In the genomic region with DNA sequence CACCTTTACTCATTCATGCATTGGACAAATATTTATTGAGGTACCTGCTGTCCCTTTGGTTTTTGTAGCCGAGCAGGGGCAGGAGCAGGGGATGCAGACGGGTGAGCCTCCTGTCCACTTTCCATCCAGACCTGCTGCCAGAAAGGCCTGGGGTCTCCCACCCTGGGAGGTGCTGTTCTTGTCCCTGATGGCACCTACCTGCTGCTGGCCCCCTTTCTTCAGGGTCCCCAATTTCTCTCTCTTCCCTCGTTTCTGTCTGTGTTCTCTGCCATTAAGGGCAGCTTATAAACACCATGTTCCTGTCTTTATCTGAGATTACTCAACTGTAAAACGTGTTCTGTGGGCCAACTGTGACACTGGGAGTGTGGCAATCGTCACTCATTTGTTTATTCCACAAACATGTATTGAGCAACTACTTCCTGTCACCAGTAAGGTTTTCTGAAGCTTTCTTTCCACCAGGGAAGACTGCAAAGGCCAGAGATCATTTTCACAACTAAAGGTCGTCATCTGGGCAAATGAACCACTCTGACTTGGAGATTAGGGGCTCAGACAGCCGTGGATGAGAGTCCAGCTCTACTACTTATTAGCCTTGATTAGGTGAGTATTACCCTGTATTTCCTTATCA, we compare ENCODE assay signal across 16 cellular contexts. TPM values are rescaled to one million over a fixed set of nuclear protein-coding genes. Genes with fewer than 3 reads are reported as not detected.
DNase-seq lines count a peak whose midpoint lies in the region; ATAC-seq, FAIRE-seq and TF ChIP-seq lines count a peak whose summit lies in the region.
"Had no signal": no experiment of that assay in that cellular context is flagged by ENCODE, and none has a peak within 500 bp of the region (broad histone marks: within the 10 kb centered on the region; RNA-seq: fewer than 3 reads in every experiment).

A gene with protein sequence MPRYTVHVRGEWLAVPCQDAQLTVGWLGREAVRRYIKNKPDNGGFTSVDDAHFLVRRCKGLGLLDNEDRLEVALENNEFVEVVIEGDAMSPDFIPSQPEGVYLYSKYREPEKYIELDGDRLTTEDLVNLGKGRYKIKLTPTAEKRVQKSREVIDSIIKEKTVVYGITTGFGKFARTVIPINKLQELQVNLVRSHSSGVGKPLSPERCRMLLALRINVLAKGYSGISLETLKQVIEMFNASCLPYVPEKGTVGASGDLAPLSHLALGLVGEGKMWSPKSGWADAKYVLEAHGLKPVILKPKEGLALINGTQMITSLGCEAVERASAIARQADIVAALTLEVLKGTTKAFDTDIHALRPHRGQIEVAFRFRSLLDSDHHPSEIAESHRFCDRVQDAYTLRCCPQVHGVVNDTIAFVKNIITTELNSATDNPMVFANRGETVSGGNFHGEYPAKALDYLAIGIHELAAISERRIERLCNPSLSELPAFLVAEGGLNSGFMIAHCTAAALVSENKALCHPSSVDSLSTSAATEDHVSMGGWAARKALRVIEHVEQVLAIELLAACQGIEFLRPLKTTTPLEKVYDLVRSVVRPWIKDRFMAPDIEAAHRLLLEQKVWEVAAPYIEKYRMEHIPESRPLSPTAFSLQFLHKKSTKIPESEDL (minus strand): TSS at position 311 of the 625 bp plus-strand sequence. CDS start 434 bp downstream, outside the sequence.

- no CpG with 5 or more reads among the region's 7 CpGs for WGBS in neuronal stem cell (ENCODE audit: extremely low coverage in 2 of 2, insufficient read length in 2 of 2, insufficient replicate concordance in 1 of 2), 2 donors

- H2BK12ac ChIP-seq in neuronal stem cell (ENCODE audit: low read length) = no peak within 1 kb of the TSS

- H4K8ac ChIP-seq in neuronal stem cell (ENCODE audit: low read depth, low read length) = no peak within 1 kb of the TSS

- peak within 1 kb of the TSS; percentile 68 for H2AK5ac ChIP-seq in neuronal stem cell (ENCODE audit: low read depth, low read length)

- peaks cover 6 to 8% of the 10 kb centered on the region in 2 donors for H3K4me1 Mint-ChIP-seq in effector memory CD8-positive, alpha-beta T cell (ENCODE audit: low read depth in 2 of 2)

- H3K4me1 ChIP-seq in neuronal stem cell (ENCODE audit: control insufficient read depth in 2 of 2, insufficient read depth in 1 of 2, low read depth in 1 of 2, low read length in 2 of 2) = no peaks in the 10 kb centered on the region
- H3K4me1 ChIP-seq: BE2C had no signal

- no peaks in the 10 kb centered on the region for H3K27me3 Mint-ChIP-seq in effector memory CD8-positive, alpha-beta T cell
- H3K27me3 Mint-ChIP-seq: activated naive CD8-positive, alpha-beta T cell treated with anti-CD3 and anti-CD28 coated beads for 36 hours; stimulated activated memory B cell treated with anti-CD40 and anti-IgM and Interleukin-4, amounts not matched to agents 10 μg/mL and 1 μg/mL and 100 μg/mL, for 72 hours had no signal

- H3K9me3 Mint-ChIP-seq in effector memory CD8-positive, alpha-beta T cell = no peaks in the 10 kb centered on the region
- H3K9me3 Mint-ChIP-seq: activated naive CD8-positive, alpha-beta T cell treated with anti-CD3 and anti-CD28 coated beads for 36 hours; stimulated activated memory B cell treated with anti-CD40 and anti-IgM and Interleukin-4, amounts not matched to agents 10 μg/mL and 1 μg/mL and 100 μg/mL, for 72 hours; T-helper 2 cell treated with Interferon-gamma antibody and Interleukin-4, amounts not matched to agents 5 μg/mL and 100 μg/mL, for 36 hours had no signal

- no peak for TF ChIP-seq POLR2A in GM12892 (IDR thresholded peaks at IDR 0.05; ENCODE audit: low read depth, low read length)

- H3K4ac ChIP-seq in neuronal stem cell (ENCODE audit: low read length) = no peak within 1 kb of the TSS

- H3K27ac ChIP-seq in neuronal stem cell (replicated peaks; ENCODE audit: low read length) = no peak within 1 kb of the TSS

- H3K4me3 ChIP-seq in neuronal stem cell (ENCODE audit: low read length in 2 of 2) = no peak within 1 kb of the TSS

- peak within 1 kb of the TSS; percentile 53 for H2BK5ac ChIP-seq in neuronal stem cell (ENCODE audit: low read length)

- no peak within 1 kb of the TSS for H3K9ac ChIP-seq in neuronal stem cell (ENCODE audit: low read depth, low read length, poor library complexity)

- no peak for ATAC-seq in GM18909 (IDR thresholded peaks at IDR 0.05; ENCODE audit: poor library complexity, unreplicated experiment)
- no peak for ATAC-seq in effector memory CD8-positive, alpha-beta T cell (replicated peaks)
- ATAC-seq: Panc1; stimulated activated memory B cell treated with anti-CD40 and anti-IgM and Interleukin-4, amounts not matched to agents 10 μg/mL and 1 μg/mL and 100 μg/mL, for 72 hours had no signal

- no peak within 1 kb of the TSS for H2AFZ ChIP-seq in neuronal stem cell (ENCODE audit: low read length)

- no peak within 1 kb of the TSS for H3K4me3 Mint-ChIP-seq in effector memory CD8-positive, alpha-beta T cell
- H3K4me3 Mint-ChIP-seq: activated naive CD8-positive, alpha-beta T cell treated with anti-CD3 and anti-CD28 coated beads for 36 hours; stimulated activated memory B cell treated with anti-CD40 and anti-IgM and Interleukin-4, amounts not matched to agents 10 μg/mL and 1 μg/mL and 100 μg/mL, for 72 hours; T-helper 2 cell treated with Interferon-gamma antibody and Interleukin-4, amounts not matched to agents 5 μg/mL and 100 μg/mL, for 36 hours had no signal

- peaks cover 0 to 13% of the 10 kb centered on the region in 2 donors for H3K36me3 ChIP-seq in neuronal stem cell (replicated peaks in 1 of 2; ENCODE audit: control insufficient read depth in 2 of 2, insufficient read depth in 2 of 2, low read length in 2 of 2)
- H3K36me3 ChIP-seq: BE2C had no signal

- H2BK15ac ChIP-seq in neuronal stem cell (ENCODE audit: low read length) = no peak within 1 kb of the TSS

- DNase-seq in CD1c-positive myeloid dendritic cell (ENCODE audit: extremely low spot score) (peak; percentile 76), NOMO-1 treated with dmso at 0.1 percent for 144 hours (lab: John Stamatoyannopoulos, UW; ENCODE audit: unreplicated experiment) (peak; percentile 75), fibroblast of gingiva (ENCODE audit: low read depth) (peak; percentile 23), neuronal stem cell (ENCODE audit: low spot score) (no peak), GM12892 (ENCODE audit: insufficient read length) (no peak)
- no peak for DNase-seq in activated CD4-positive, CD25-positive, alpha-beta regulatory T cell (lab: John Stamatoyannopoulos, UW)
- no peak for DNase-seq in effector memory CD8-positive, alpha-beta T cell
- DNase-seq: activated naive CD8-positive, alpha-beta T cell treated with anti-CD3 and anti-CD28 coated beads for 36 hours; BE2C; dermis blood vessel endothelial cell; NCI-H2107; stimulated activated CD4-positive, alpha-beta T cell treated with anti-CD3 and anti-CD28 coated beads, Interleukin-2, amount 100 ng/mL, for 48 hours had no signal

- H2BK120ac ChIP-seq in neuronal stem cell (ENCODE audit: low read depth, low read length) = peak within 1 kb of the TSS; percentile 17

- no peak within 1 kb of the TSS for H3K23ac ChIP-seq in neuronal stem cell (ENCODE audit: low read depth, low read length, poor library complexity)

- no peak within 1 kb of the TSS for H4K91ac ChIP-seq in neuronal stem cell (ENCODE audit: low read depth, low read length, poor library complexity)

- H3K79me1 ChIP-seq in neuronal stem cell (ENCODE audit: low read depth, low read length) = no peaks in the 10 kb centered on the region

- no peak for FAIRE-seq in GM12892 (lab: Jason Lieb, UNC)

- H3K9me3 ChIP-seq in neuronal stem cell (replicated peaks in 1 of 2; ENCODE audit: control insufficient read depth in 2 of 2, insufficient read depth in 1 of 2, low read depth in 1 of 2, low read length in 2 of 2) = no peaks in the 10 kb centered on the region
- H3K9me3 ChIP-seq: BE2C had no signal

- no peaks in the 10 kb centered on the region for H3K27me3 ChIP-seq in neuronal stem cell (ENCODE audit: control insufficient read depth in 3 of 3, insufficient read depth in 3 of 3, low read depth in 1 of 3, low read length in 3 of 3)

- peak within 1 kb of the TSS; percentile 15 for H3K18ac ChIP-seq in neuronal stem cell (ENCODE audit: low read length)

- no peak within 1 kb of the TSS for H3K14ac ChIP-seq in neuronal stem cell (ENCODE audit: low read length)

- peaks cover 13% of the 10 kb centered on the region for H3K36me3 Mint-ChIP-seq in effector memory CD8-positive, alpha-beta T cell (ENCODE audit: insufficient read depth)

- H3K4me2 ChIP-seq in neuronal stem cell (ENCODE audit: insufficient read depth, low read length, poor library complexity, severe bottlenecking) = no peak within 1 kb of the TSS

- H3K27ac Mint-ChIP-seq in effector memory CD8-positive, alpha-beta T cell = peak within 1 kb of the TSS in 1 of 2 donors; percentile 39
- H3K27ac Mint-ChIP-seq: activated naive CD8-positive, alpha-beta T cell treated with anti-CD3 and anti-CD28 coated beads for 36 hours; stimulated activated memory B cell treated with anti-CD40 and anti-IgM and Interleukin-4, amounts not matched to agents 10 μg/mL and 1 μg/mL and 100 μg/mL, for 72 hours; T-helper 2 cell treated with Interferon-gamma antibody and Interleukin-4, amounts not matched to agents 5 μg/mL and 100 μg/mL, for 36 hours had no signal

RNA-seq across cellular contexts. Expression of the gene that starts here (rescaled TPM):
- 0.04 TPM for polyA plus RNA-seq in neuronal stem cell (2013, experiment 1 of 2)
- 0.15 TPM for polyA plus RNA-seq in neuronal stem cell (2013, experiment 2 of 2)
- polyA plus RNA-seq in GM12892 (2012; ENCODE audit: missing spikeins) = not detected

Comparison
In these comparisons a context has a peak if more than half of its experiments do, and no peak if none do; other contexts are left out.
1. DNase-seq: peak in CD1c-positive myeloid dendritic cell (single experiment), NOMO-1 treated with dmso at 0.1 percent for 144 hours (single experiment) and fibroblast of gingiva (single experiment); none in neuronal stem cell (single experiment), activated CD4-positive, CD25-positive, alpha-beta regulatory T cell (0 of 4), GM12892 (single experiment) and effector memory CD8-positive, alpha-beta T cell (0 of 3).